Comparison of ENCODE assay signal across 14 cellular contexts in genomic region chr20:432208-432607, GRCh38. TPM values are rescaled to one million over a fixed set of nuclear protein-coding genes. Genes with fewer than 3 reads are reported as not detected.
DNase-seq lines count a peak whose midpoint lies in the region; ATAC-seq lines count a peak whose summit lies in the region.
"Had no signal": no experiment of that assay in that cellular context is flagged by ENCODE, and none has a peak within 500 bp of the region (broad histone marks: within the 10 kb centered on the region; RNA-seq: fewer than 3 reads in every experiment).

No MANE protein-coding gene starts in this region.

- in situ Hi-C loops in GM23248 (cut with MboI) = no loop called here

- H3K27me3 ChIP-seq in CD8-positive, alpha-beta memory T cell (ENCODE audit: insufficient read depth, low read length, poor library complexity, severe bottlenecking) = no peaks in the 10 kb centered on the region
- H3K27me3 ChIP-seq in GM23248 (replicated peaks; ENCODE audit: insufficient read depth) = no peaks in the 10 kb centered on the region
- H3K27me3 ChIP-seq: thyroid gland had no signal

- peak overlapping the region; percentile 93 for H3K27ac Mint-ChIP-seq in activated T-cell treated with anti-CD3 and anti-CD28 coated beads, Interleukin-2, amount 50 U/mL, for 24 hours
- H3K27ac Mint-ChIP-seq in CD8-positive, alpha-beta memory T cell = peak overlapping the region in 5 of 8 donors; percentile 54 to 92 (median 86)
- H3K27ac Mint-ChIP-seq in activated T-helper 1 cell treated with anti-CD3 and anti-CD28 coated beads, Interleukin-12 subunit alpha, Interleukin-12 subunit beta, Interleukin-2, Interleukin-4 antibody, amounts not matched to agents 30 ng/mL and 10 ng/mL and 1 ng/mL, durations not matched to agents 14 hours and 24 hours and 36 hours = peak overlapping the region; percentile 98
- H3K27ac Mint-ChIP-seq in natural killer cell treated with Interleukin-12 subunit alpha and Interleukin-12 subunit beta and Interleukin-15 and Interleukin-18, amount 100 ng/mL, for 72 hours = peak overlapping the region; percentile 95 to 96

- H3K36me3 Mint-ChIP-seq in activated T-cell treated with anti-CD3 and anti-CD28 coated beads, Interleukin-2, amount 50 U/mL, for 24 hours (ENCODE audit: low read depth) = peaks cover 96% of the 10 kb centered on the region
- peaks cover 0 to 70% (median 7%) of the 10 kb centered on the region in 3 donors for H3K36me3 Mint-ChIP-seq in CD8-positive, alpha-beta memory T cell
- peaks cover 57% of the 10 kb centered on the region for H3K36me3 Mint-ChIP-seq in activated T-helper 1 cell treated with anti-CD3 and anti-CD28 coated beads, Interleukin-12 subunit alpha, Interleukin-12 subunit beta, Interleukin-2, Interleukin-4 antibody, amounts not matched to agents 30 ng/mL and 10 ng/mL and 1 ng/mL, durations not matched to agents 14 hours and 24 hours and 36 hours (ENCODE audit: low read depth)
- H3K36me3 Mint-ChIP-seq in natural killer cell treated with Interleukin-12 subunit alpha and Interleukin-12 subunit beta and Interleukin-15 and Interleukin-18, amount 100 ng/mL, for 72 hours = peaks cover 6% of the 10 kb centered on the region

- no peaks in the 10 kb centered on the region for H3K9me3 ChIP-seq in CD8-positive, alpha-beta memory T cell (ENCODE audit: low read length)
- no peaks in the 10 kb centered on the region for H3K9me3 ChIP-seq in GM23248 (ENCODE audit: low read depth)
- H3K9me3 ChIP-seq: thyroid gland had no signal

- intact Hi-C loops in activated T-helper 1 cell treated with anti-CD3 and anti-CD28 coated beads, Interleukin-12 subunit alpha, Interleukin-12 subunit beta, Interleukin-2, Interleukin-4 antibody, amounts not matched to agents 30 ng/mL and 10 ng/mL and 1 ng/mL, durations not matched to agents 14 hours and 24 hours and 36 hours (cut with micrococcal nuclease) = no loop called here

- no peak overlapping the region for H3K9ac ChIP-seq in GM23248
- H3K9ac ChIP-seq: parathyroid adenoma had no signal

- H3K79me2 ChIP-seq in GM23248 (ENCODE audit: insufficient read depth) = no peaks in the 10 kb centered on the region
- H3K79me2 ChIP-seq: parathyroid adenoma had no signal

- H3K4me1 Mint-ChIP-seq in activated T-cell treated with anti-CD3 and anti-CD28 coated beads, Interleukin-2, amount 50 U/mL, for 24 hours (ENCODE audit: low read depth) = peaks cover 72% of the 10 kb centered on the region
- H3K4me1 Mint-ChIP-seq in CD8-positive, alpha-beta memory T cell = peaks cover 33 to 52% (median 36%) of the 10 kb centered on the region in 3 donors
- H3K4me1 Mint-ChIP-seq in activated T-helper 1 cell treated with anti-CD3 and anti-CD28 coated beads, Interleukin-12 subunit alpha, Interleukin-12 subunit beta, Interleukin-2, Interleukin-4 antibody, amounts not matched to agents 30 ng/mL and 10 ng/mL and 1 ng/mL, durations not matched to agents 14 hours and 24 hours and 36 hours (ENCODE audit: low read depth) = peaks cover 66% of the 10 kb centered on the region
- peaks cover 64 to 67% of the 10 kb centered on the region in 2 donors for H3K4me1 Mint-ChIP-seq in natural killer cell treated with Interleukin-12 subunit alpha and Interleukin-12 subunit beta and Interleukin-15 and Interleukin-18, amount 100 ng/mL, for 72 hours (ENCODE audit: low read depth in 2 of 2)

- POLR2A ChIA-PET in CD8-positive, alpha-beta memory T cell (lab: Charles Lee) = no interaction called here

- H3K4me3 ChIP-seq in CD8-positive, alpha-beta memory T cell (ENCODE audit: low read length) = no peak overlapping the region
- H3K4me3 ChIP-seq in GM23248 = no peak overlapping the region
- H3K4me3 ChIP-seq: thyroid gland had no signal

- H3K27ac ChIP-seq in CD8-positive, alpha-beta memory T cell (ENCODE audit: low read depth, low read length) = no peak overlapping the region
- H3K27ac ChIP-seq in GM23248 = no peak overlapping the region
- H3K27ac ChIP-seq: parathyroid adenoma, thyroid gland had no signal

- no peaks in the 10 kb centered on the region for H4K20me1 ChIP-seq in GM23248 (ENCODE audit: insufficient read depth)

- H3K27me3 Mint-ChIP-seq in activated T-cell treated with anti-CD3 and anti-CD28 coated beads, Interleukin-2, amount 50 U/mL, for 24 hours = no peaks in the 10 kb centered on the region
- no peaks in the 10 kb centered on the region for H3K27me3 Mint-ChIP-seq in CD8-positive, alpha-beta memory T cell
- H3K27me3 Mint-ChIP-seq in activated T-helper 1 cell treated with anti-CD3 and anti-CD28 coated beads, Interleukin-12 subunit alpha, Interleukin-12 subunit beta, Interleukin-2, Interleukin-4 antibody, amounts not matched to agents 30 ng/mL and 10 ng/mL and 1 ng/mL, durations not matched to agents 14 hours and 24 hours and 36 hours (ENCODE audit: insufficient read depth) = no peaks in the 10 kb centered on the region
- no peaks in the 10 kb centered on the region for H3K27me3 Mint-ChIP-seq in natural killer cell treated with Interleukin-12 subunit alpha and Interleukin-12 subunit beta and Interleukin-15 and Interleukin-18, amount 100 ng/mL, for 72 hours
- H3K27me3 Mint-ChIP-seq: memory B cell had no signal

- ATAC-seq in natural killer cell treated with Interleukin-12 subunit alpha and Interleukin-12 subunit beta and Interleukin-15 and Interleukin-18, amount 100 ng/mL, for 72 hours = no peak
- no peak for ATAC-seq in HG03097 (IDR thresholded peaks at IDR 0.05; ENCODE audit: low FRiP score, unreplicated experiment)

- no peak overlapping the region for H2AFZ ChIP-seq in GM23248
- H2AFZ ChIP-seq: parathyroid adenoma had no signal

- 90 to 93% methylated on average over 13 of the region's 13 CpGs for WGBS in GM23248 (ENCODE audit: low coverage in 1 of 2, low lambda C conversion rate in 2 of 2, missing lambda C conversion rate in 2 of 2), 2 experiments

- H3K9me2 ChIP-seq in GM23248 (ENCODE audit: insufficient read depth) = no peaks in the 10 kb centered on the region

- H3K4me3 Mint-ChIP-seq in activated T-cell treated with anti-CD3 and anti-CD28 coated beads, Interleukin-2, amount 50 U/mL, for 24 hours = no peak overlapping the region
- H3K4me3 Mint-ChIP-seq in CD8-positive, alpha-beta memory T cell = no peak overlapping the region
- H3K4me3 Mint-ChIP-seq in activated T-helper 1 cell treated with anti-CD3 and anti-CD28 coated beads, Interleukin-12 subunit alpha, Interleukin-12 subunit beta, Interleukin-2, Interleukin-4 antibody, amounts not matched to agents 30 ng/mL and 10 ng/mL and 1 ng/mL, durations not matched to agents 14 hours and 24 hours and 36 hours = peak overlapping the region; percentile 49
- H3K4me3 Mint-ChIP-seq in natural killer cell treated with Interleukin-12 subunit alpha and Interleukin-12 subunit beta and Interleukin-15 and Interleukin-18, amount 100 ng/mL, for 72 hours = peak overlapping the region; percentile 82
- H3K4me3 Mint-ChIP-seq: CD14-positive monocyte, HFFc6, memory B cell had no signal

- H3K4me2 ChIP-seq in GM23248 (ENCODE audit: unreplicated experiment) = no peak overlapping the region

- H3K36me3 ChIP-seq in CD8-positive, alpha-beta memory T cell (ENCODE audit: insufficient read depth, low read length) = peaks cover 14% of the 10 kb centered on the region
- H3K36me3 ChIP-seq in GM23248 (ENCODE audit: low read depth) = peaks cover 20% of the 10 kb centered on the region

- peak; percentile 31 for DNase-seq in activated T-cell treated with anti-CD3 and anti-CD28 coated beads, Interleukin-2, amount 50 U/mL, for 24 hours
- no peak for DNase-seq in activated T-cell treated with anti-CD3 and anti-CD28 coated beads for 4 hours
- peak in 1 of 5 donors; percentile 27 for DNase-seq in CD8-positive, alpha-beta memory T cell
- no peak for DNase-seq in activated T-helper 1 cell treated with anti-CD3 and anti-CD28 coated beads, Interleukin-12 subunit alpha, Interleukin-12 subunit beta, Interleukin-2, Interleukin-4 antibody, amounts not matched to agents 30 ng/mL and 10 ng/mL and 1 ng/mL, durations not matched to agents 14 hours and 24 hours and 36 hours (ENCODE audit: low spot score)
- no peak for DNase-seq in natural killer cell treated with Interleukin-12 subunit alpha and Interleukin-12 subunit beta and Interleukin-15 and Interleukin-18, amount 100 ng/mL, for 72 hours (ENCODE audit: low spot score)
- DNase-seq in GM23248 = no peak
- no peak for DNase-seq in NCI-H187 (lab: John Stamatoyannopoulos, UW)
- DNase-seq: DMS153, HFFc6 had no signal

- no peaks in the 10 kb centered on the region for H3K9me3 Mint-ChIP-seq in activated T-cell treated with anti-CD3 and anti-CD28 coated beads, Interleukin-2, amount 50 U/mL, for 24 hours
- H3K9me3 Mint-ChIP-seq in CD8-positive, alpha-beta memory T cell = no peaks in the 10 kb centered on the region
- no peaks in the 10 kb centered on the region for H3K9me3 Mint-ChIP-seq in activated T-helper 1 cell treated with anti-CD3 and anti-CD28 coated beads, Interleukin-12 subunit alpha, Interleukin-12 subunit beta, Interleukin-2, Interleukin-4 antibody, amounts not matched to agents 30 ng/mL and 10 ng/mL and 1 ng/mL, durations not matched to agents 14 hours and 24 hours and 36 hours
- H3K9me3 Mint-ChIP-seq in natural killer cell treated with Interleukin-12 subunit alpha and Interleukin-12 subunit beta and Interleukin-15 and Interleukin-18, amount 100 ng/mL, for 72 hours = no peaks in the 10 kb centered on the region
- H3K9me3 Mint-ChIP-seq: CD14-positive monocyte, HFFc6, memory B cell had no signal

- CTCF ChIA-PET in CD8-positive, alpha-beta memory T cell (lab: Charles Lee) = interaction anchor here (1.0 to 1.6 kb wide), 2 partner anchors 51 to 78 kb away, joined by 4 read pairs; partner anchors contain the start of gene TRIB3

- peaks cover 33% of the 10 kb centered on the region for H3K4me1 ChIP-seq in CD8-positive, alpha-beta memory T cell (ENCODE audit: insufficient read depth, low read length)
- H3K4me1 ChIP-seq in GM23248 (ENCODE audit: insufficient read depth) = no peaks in the 10 kb centered on the region
- H3K4me1 ChIP-seq: parathyroid adenoma, thyroid gland had no signal

- peaks cover 15% of the 10 kb centered on the region; the same call in 1 of the 2 replicates for H3F3A ChIP-seq in GM23248 (ENCODE audit: insufficient read depth)

RNA-seq across cellular contexts. Expression of gene RBCK1, which starts 24.1 kb away (rescaled TPM):
- 10 to 100 TPM; 83.7 to 90.5 TPM for total RNA-seq in CD8-positive, alpha-beta memory T cell
- polyA plus RNA-seq in CD8-positive, alpha-beta memory T cell = 95.7 TPM
- total RNA-seq in activated T-helper 1 cell treated with anti-CD3 and anti-CD28 coated beads, Interleukin-12 subunit alpha, Interleukin-12 subunit beta, Interleukin-2, Interleukin-4 antibody, amounts not matched to agents 30 ng/mL and 10 ng/mL and 1 ng/mL, durations not matched to agents 14 hours and 24 hours and 36 hours = 130 and 132 TPM in 2 replicates
- 100 to 1,000 TPM; 157 to 159 TPM for total RNA-seq in natural killer cell treated with Interleukin-12 subunit alpha and Interleukin-12 subunit beta and Interleukin-15 and Interleukin-18, amount 100 ng/mL, for 72 hours
- total RNA-seq in GM23248 (2014; rRNA removed; shearing (Covaris generic)) = 104 and 129 TPM in 2 replicates
- polyA plus RNA-seq in GM23248 (2016; fragmentation: Nextera tagmentation; extraction: Ambion mirVana) = 72.3 and 79.9 TPM in 2 replicates

RNA-seq across cellular contexts. Expression of gene TBC1D20, which starts 30.1 kb away (rescaled TPM):
- 10 to 100 TPM; 24.6 to 25.0 TPM for total RNA-seq in CD8-positive, alpha-beta memory T cell
- polyA plus RNA-seq in CD8-positive, alpha-beta memory T cell = 28.6 TPM
- 37.5 and 41.4 TPM in 2 replicates for total RNA-seq in activated T-helper 1 cell treated with anti-CD3 and anti-CD28 coated beads, Interleukin-12 subunit alpha, Interleukin-12 subunit beta, Interleukin-2, Interleukin-4 antibody, amounts not matched to agents 30 ng/mL and 10 ng/mL and 1 ng/mL, durations not matched to agents 14 hours and 24 hours and 36 hours
- total RNA-seq in natural killer cell treated with Interleukin-12 subunit alpha and Interleukin-12 subunit beta and Interleukin-15 and Interleukin-18, amount 100 ng/mL, for 72 hours = 10 to 100 TPM; 46.4 to 56.8 TPM
- 43.3 and 51.4 TPM in 2 replicates for total RNA-seq in GM23248 (2014; rRNA removed; shearing (Covaris generic))
- 31.0 and 33.0 TPM in 2 replicates for polyA plus RNA-seq in GM23248 (2016; fragmentation: Nextera tagmentation; extraction: Ambion mirVana)

RNA-seq across cellular contexts. Expression of gene TRIB3, which starts 51.6 kb away (rescaled TPM):
- total RNA-seq in CD8-positive, alpha-beta memory T cell = 10 to 100 TPM; 24.6 to 28.7 TPM
- 12.0 TPM for polyA plus RNA-seq in CD8-positive, alpha-beta memory T cell
- 37.1 and 39.5 TPM in 2 replicates for total RNA-seq in activated T-helper 1 cell treated with anti-CD3 and anti-CD28 coated beads, Interleukin-12 subunit alpha, Interleukin-12 subunit beta, Interleukin-2, Interleukin-4 antibody, amounts not matched to agents 30 ng/mL and 10 ng/mL and 1 ng/mL, durations not matched to agents 14 hours and 24 hours and 36 hours
- 10 to 100 TPM; 18.0 to 21.6 TPM for total RNA-seq in natural killer cell treated with Interleukin-12 subunit alpha and Interleukin-12 subunit beta and Interleukin-15 and Interleukin-18, amount 100 ng/mL, for 72 hours
- total RNA-seq in GM23248 (2014; rRNA removed; shearing (Covaris generic)) = 88.5 and 99.2 TPM in 2 replicates
- polyA plus RNA-seq in GM23248 (2016; fragmentation: Nextera tagmentation; extraction: Ambion mirVana) = 63.0 and 66.1 TPM in 2 replicates

Comparison
In these comparisons a context has a peak if more than half of its experiments do, and no peak if none do; other contexts are left out.
1. H3K4me3 Mint-ChIP-seq: peak in activated T-helper 1 cell treated with anti-CD3 and anti-CD28 coated beads, Interleukin-12 subunit alpha, Interleukin-12 subunit beta, Interleukin-2, Interleukin-4 antibody, amounts not matched to agents 30 ng/mL and 10 ng/mL and 1 ng/mL, durations not matched to agents 14 hours and 24 hours and 36 hours (single experiment) and natural killer cell treated with Interleukin-12 subunit alpha and Interleukin-12 subunit beta and Interleukin-15 and Interleukin-18, amount 100 ng/mL, for 72 hours (single experiment); none in activated T-cell treated with anti-CD3 and anti-CD28 coated beads, Interleukin-2, amount 50 U/mL, for 24 hours (single experiment) and CD8-positive, alpha-beta memory T cell (0 of 7).
2. Peak in every context shown above with its lines, with median percentiles within 50 percentile points of each other: H3K27ac Mint-ChIP-seq.